9 cellular contexts compared by ENCODE assay signal in genomic region chr13:80168089-80168850, GRCh38.
DNase-seq lines count a peak whose midpoint lies in the region; ATAC-seq and TF ChIP-seq lines count a peak whose summit lies in the region.
"Had no signal": no experiment of that assay in that cellular context is flagged by ENCODE, and none has a peak within 500 bp of the region (broad histone marks: within the 10 kb centered on the region; RNA-seq: fewer than 3 reads in every experiment).

No MANE protein-coding gene starts in this region.

- H3K9me3 ChIP-seq in smooth muscle cell (replicated peaks; ENCODE audit: low read depth), result no peaks in the 10 kb centered on the region
- no peaks in the 10 kb centered on the region for H3K9me3 ChIP-seq in ascending aorta
- no peaks in the 10 kb centered on the region for H3K9me3 ChIP-seq in esophagus squamous epithelium

- H2AFZ ChIP-seq in smooth muscle cell (ENCODE audit: low read depth), result no peak overlapping the region

- no peaks in the 10 kb centered on the region for H3K79me2 ChIP-seq in smooth muscle cell (ENCODE audit: low read depth)

- no peaks in the 10 kb centered on the region for H3K36me3 ChIP-seq in smooth muscle cell (ENCODE audit: low read depth)
- no peaks in the 10 kb centered on the region for H3K36me3 ChIP-seq in ascending aorta
- H3K36me3 ChIP-seq in esophagus squamous epithelium, result no peaks in the 10 kb centered on the region

- peak overlapping the region; percentile 24 for H3K4me2 ChIP-seq in smooth muscle cell

- TF ChIP-seq CTCF in HL-60 (IDR thresholded peaks at IDR 0.05; ENCODE audit: insufficient read depth, low read length) (no peak), fibroblast of villous mesenchyme (IDR thresholded peaks at IDR 0.05; ENCODE audit: insufficient read depth, low read depth, low read length) (no peak), smooth muscle cell (IDR thresholded peaks at IDR 0.05; ENCODE audit: borderline replicate concordance, insufficient read depth, poor library complexity, severe bottlenecking) (no peak), ascending aorta (IDR thresholded peaks at IDR 0.05) (no peak), esophagus squamous epithelium (IDR thresholded peaks at IDR 0.05) (no peak)

- H3K27ac ChIP-seq in HL-60 (replicated peaks) (peak overlapping the region; percentile 69), smooth muscle cell (ENCODE audit: low read depth) (peak overlapping the region; percentile 37), ascending aorta (no peak overlapping the region), esophagus squamous epithelium (no peak overlapping the region)

- no peaks in the 10 kb centered on the region for H3K27me3 ChIP-seq in HL-60 (ENCODE audit: insufficient read depth, poor library complexity, severe bottlenecking)
- no peaks in the 10 kb centered on the region for H3K27me3 ChIP-seq in smooth muscle cell (ENCODE audit: low read depth)
- no peaks in the 10 kb centered on the region for H3K27me3 ChIP-seq in ascending aorta
- H3K27me3 ChIP-seq in esophagus squamous epithelium, result no peaks in the 10 kb centered on the region

- no peak overlapping the region for H3K9ac ChIP-seq in smooth muscle cell (ENCODE audit: low read depth)

- no peaks in the 10 kb centered on the region for H4K20me1 ChIP-seq in smooth muscle cell (ENCODE audit: low read depth)

- H3K4me3 ChIP-seq in HL-60 (replicated peaks; ENCODE audit: insufficient read depth, low read length) (no peak overlapping the region), fibroblast of villous mesenchyme (ENCODE audit: low read depth, low read length) (no peak overlapping the region), smooth muscle cell (no peak overlapping the region), ascending aorta (no peak overlapping the region), esophagus squamous epithelium (no peak overlapping the region)

- H3F3A ChIP-seq in smooth muscle cell (ENCODE audit: low read depth), result no peaks in the 10 kb centered on the region

- peaks cover 7% of the 10 kb centered on the region for H3K4me1 ChIP-seq in smooth muscle cell (ENCODE audit: low read depth)
- H3K4me1 ChIP-seq in ascending aorta, result no peaks in the 10 kb centered on the region
- H3K4me1 ChIP-seq in esophagus squamous epithelium, result no peaks in the 10 kb centered on the region

- intact Hi-C loops in ascending aorta (cut with DNase I) (no loop called here), esophagus squamous epithelium (cut with DNase I) (no loop called here)

- DNase-seq in HL-60 (ENCODE audit: low read depth in 1 of 2, low spot score in 1 of 2) (peak; percentile 35 to 82), SKM-1 (lab: John Stamatoyannopoulos, UW; ENCODE audit: unreplicated experiment) (peak; percentile 90), fibroblast of villous mesenchyme (ENCODE audit: low read depth) (peak; percentile 66), smooth muscle cell (lab: John Stamatoyannopoulos, UW; ENCODE audit: unreplicated experiment) (peak; percentile 0), ascending aorta (ENCODE audit: low spot score in 2 of 2) (no peak), esophagus squamous epithelium (lab: John Stamatoyannopoulos, UW) (no peak), NCI-H146 treated with DMSO at 0.1 percent for 48 hours (lab: John Stamatoyannopoulos, UW; ENCODE audit: unreplicated experiment) (no peak)
- DNase-seq: activated CD8-positive, alpha-beta T cell treated with anti-CD3 and anti-CD28 coated beads, Interleukin-2, amount 10 ng/mL, durations not matched to agents 7 days and 5 days had no signal

- no peak for TF ChIP-seq POLR2A in esophagus squamous epithelium (IDR thresholded peaks at IDR 0.05)

- no peak for ATAC-seq in HG02885 (IDR thresholded peaks at IDR 0.05; ENCODE audit: poor library complexity, unreplicated experiment)
- ATAC-seq: activated CD8-positive, alpha-beta T cell treated with anti-CD3 and anti-CD28 coated beads, Interleukin-2, amount 10 ng/mL, durations not matched to agents 7 days and 5 days had no signal

- WGBS in smooth muscle cell (ENCODE audit: low lambda C conversion rate), result 29% methylated on average over 3 of the region's 3 CpGs
- WGBS in esophagus squamous epithelium, 2 donors, result 57 to 58% methylated on average over 3 of the region's 3 CpGs

Comparison
In these comparisons a context has a peak if more than half of its experiments do, and no peak if none do; other contexts are left out.
1. DNase-seq: peak in HL-60 (2 of 2), SKM-1 (single experiment), fibroblast of villous mesenchyme (single experiment) and smooth muscle cell (single experiment); none in ascending aorta (0 of 2), esophagus squamous epithelium (single experiment) and NCI-H146 treated with DMSO at 0.1 percent for 48 hours (single experiment).
2. H3K27ac ChIP-seq: peak in HL-60 (single experiment) and smooth muscle cell (single experiment); none in ascending aorta (0 of 2) and esophagus squamous epithelium (0 of 4).